ENCODE assay signal across 8 cellular contexts in genomic region chr5:28174691-28175090, GRCh38.
"Had no signal": no experiment of that assay in that cellular context is flagged by ENCODE, and none has a peak within 500 bp of the region (broad histone marks: within the 10 kb centered on the region; RNA-seq: fewer than 3 reads in every experiment).

No MANE protein-coding gene starts in this region.

- FAIRE-seq: G401.6, GM12878, GM12891, GM12892, GM18507, GM19239 had no signal

- ATAC-seq: GM12878 had no signal

- DNase-seq: GDM1, GF-D8 had no signal

- H3K4me3 ChIP-seq: GM12878 had no signal
